8 cellular contexts compared by ENCODE assay signal in genomic region chr18:23918395-23919032, GRCh38.
DNase-seq lines count a peak whose midpoint lies in the region; ATAC-seq and TF ChIP-seq lines count a peak whose summit lies in the region.

No MANE protein-coding gene starts in this region.

- H3K4me2 ChIP-seq in mesendoderm (ENCODE audit: low read length), result no peak overlapping the region

- no peak overlapping the region for H2AK5ac ChIP-seq in mesendoderm (ENCODE audit: low read length)

- POLR2A ChIA-PET in activated CD8-positive, alpha-beta T cell treated with anti-CD3 and anti-CD28 coated beads for 36 hours (lab: Charles Lee), result interaction anchor here (1.0 kb wide), 1 partner anchor 97 kb away, joined by 4 read pairs; the partner anchor contains the start of gene TTC39C

- no peaks in the 10 kb centered on the region for H3K36me3 ChIP-seq in effector memory CD4-positive, alpha-beta T cell (ENCODE audit: control insufficient read depth, insufficient read depth, low read length)
- no peaks in the 10 kb centered on the region for H3K36me3 ChIP-seq in mesendoderm (ENCODE audit: control insufficient read depth, insufficient read depth, low read length)

- H2BK15ac ChIP-seq in mesendoderm (replicated peaks; ENCODE audit: low read depth), result no peak overlapping the region

- intact Hi-C loops in activated CD8-positive, alpha-beta T cell treated with anti-CD3 and anti-CD28 coated beads for 36 hours (cut with micrococcal nuclease), result loop anchor here (10.0 kb wide), 2 partner anchors 94 to 294 kb away; no protein-coding TSS in a partner anchor

- no peak overlapping the region for H3K27ac ChIP-seq in effector memory CD4-positive, alpha-beta T cell (ENCODE audit: insufficient read depth, low read length, poor library complexity, severe bottlenecking)
- no peak overlapping the region for H3K27ac ChIP-seq in mesendoderm (ENCODE audit: low read depth, low read length)

- no peaks in the 10 kb centered on the region for H3K36me3 Mint-ChIP-seq in activated CD8-positive, alpha-beta T cell treated with anti-CD3 and anti-CD28 coated beads for 36 hours (ENCODE audit: low read depth)

- peaks cover 11% of the 10 kb centered on the region for H3K4me1 ChIP-seq in effector memory CD4-positive, alpha-beta T cell (ENCODE audit: control insufficient read depth, insufficient read depth, low read length, poor library complexity, severe bottlenecking)
- H3K4me1 ChIP-seq in mesendoderm (ENCODE audit: control insufficient read depth, low read depth, low read length), result no peaks in the 10 kb centered on the region

- H4K8ac ChIP-seq in mesendoderm (ENCODE audit: low read depth, low read length), result no peak overlapping the region

- H3K23ac ChIP-seq in mesendoderm (ENCODE audit: low read length), result no peak overlapping the region

- peak; percentile 94 for TF ChIP-seq CTCF in activated CD8-positive, alpha-beta T cell treated with anti-CD3 and anti-CD28 coated beads for 36 hours (IDR thresholded peaks at IDR 0.05)

- DNase-seq in DMS153 treated with DMSO at 0.1 percent for 48 hours (lab: John Stamatoyannopoulos, UW; ENCODE audit: unreplicated experiment) (peak; percentile 67), NCI-H748 (lab: John Stamatoyannopoulos, UW; ENCODE audit: unreplicated experiment) (peak; percentile 85), mesendoderm (peak; percentile 94)
- DNase-seq in activated CD8-positive, alpha-beta T cell treated with anti-CD3 and anti-CD28 coated beads for 36 hours, result peak; percentile 92
- DNase-seq in effector memory CD4-positive, alpha-beta T cell, result peak; percentile 51 to 66 (median 53)
- peak; percentile 69 to 74 for DNase-seq in stimulated activated CD8-positive, alpha-beta memory T cell treated with anti-CD3 and anti-CD28 coated beads, Interleukin-4, amount 100 ng/mL, for 1 hour (ENCODE audit: low read depth in 2 of 2, low spot score in 1 of 2)

- no peaks in the 10 kb centered on the region for H3K27me3 Mint-ChIP-seq in activated CD8-positive, alpha-beta T cell treated with anti-CD3 and anti-CD28 coated beads for 36 hours

- H3K9ac ChIP-seq in mesendoderm (ENCODE audit: low read length), result no peak overlapping the region

- H2BK120ac ChIP-seq in mesendoderm (ENCODE audit: low read depth, low read length), result no peak overlapping the region

- WGBS in mesendoderm (ENCODE audit: extremely low coverage, insufficient coverage, low lambda C conversion rate), result no CpG with 5 or more reads among the region's 10 CpGs

- no peaks in the 10 kb centered on the region for H3K79me1 ChIP-seq in mesendoderm (ENCODE audit: low read length)

- CTCF ChIA-PET in activated CD8-positive, alpha-beta T cell treated with anti-CD3 and anti-CD28 coated beads for 36 hours (lab: Charles Lee), result interaction anchor here (0.6 to 2.8 kb wide), 76 partner anchors 8 to 422 kb away, joined by 3 to 45 read pairs (median 4); partner anchors contain the start of gene CABYR

- no peak overlapping the region for H3K4me3 Mint-ChIP-seq in activated CD8-positive, alpha-beta T cell treated with anti-CD3 and anti-CD28 coated beads for 36 hours

- H3K79me2 ChIP-seq in mesendoderm (ENCODE audit: control insufficient read depth, insufficient read depth, low read length), result no peaks in the 10 kb centered on the region

- no peak overlapping the region for H2BK5ac ChIP-seq in mesendoderm (ENCODE audit: low read length)

- no peak overlapping the region for H3K27ac Mint-ChIP-seq in activated CD8-positive, alpha-beta T cell treated with anti-CD3 and anti-CD28 coated beads for 36 hours

- no peaks in the 10 kb centered on the region for H3K27me3 ChIP-seq in effector memory CD4-positive, alpha-beta T cell (replicated peaks; ENCODE audit: control insufficient read depth, insufficient read depth, low read length, poor library complexity, severe bottlenecking)
- H3K27me3 ChIP-seq in mesendoderm (ENCODE audit: insufficient read depth, low read length, poor library complexity), result no peaks in the 10 kb centered on the region

- ATAC-seq in HG03066 (IDR thresholded peaks at IDR 0.05; ENCODE audit: low read depth, unreplicated experiment) (peak; percentile 79), HG02973 (IDR thresholded peaks at IDR 0.05; ENCODE audit: unreplicated experiment) (no peak)
- ATAC-seq in activated CD8-positive, alpha-beta T cell treated with anti-CD3 and anti-CD28 coated beads for 36 hours, result peak; percentile 94

- H3K9me3 ChIP-seq in effector memory CD4-positive, alpha-beta T cell (ENCODE audit: control insufficient read depth, low read length), result no peaks in the 10 kb centered on the region

- no peak overlapping the region for H3K4ac ChIP-seq in mesendoderm (ENCODE audit: low read depth, low read length)

- H3K4me1 Mint-ChIP-seq in activated CD8-positive, alpha-beta T cell treated with anti-CD3 and anti-CD28 coated beads for 36 hours (ENCODE audit: low read depth), result peaks cover 6% of the 10 kb centered on the region

- H3K56ac ChIP-seq in mesendoderm (ENCODE audit: low read length), result no peak overlapping the region

- no peak overlapping the region for H3K18ac ChIP-seq in mesendoderm (ENCODE audit: low read length)

- H4K5ac ChIP-seq in mesendoderm (ENCODE audit: low read length), result no peak overlapping the region

- no peaks in the 10 kb centered on the region for H3K9me3 Mint-ChIP-seq in activated CD8-positive, alpha-beta T cell treated with anti-CD3 and anti-CD28 coated beads for 36 hours

- H3K4me3 ChIP-seq in effector memory CD4-positive, alpha-beta T cell (ENCODE audit: insufficient read depth, low read depth, low read length, poor library complexity, severe bottlenecking), result no peak overlapping the region
- H3K4me3 ChIP-seq in mesendoderm (ENCODE audit: low read length), result no peak overlapping the region
